Comparison of ENCODE assay signal across 21 cellular contexts in genomic region chr11:112886707-112887370, GRCh38.
A peak's percentile ranks its signal among the peaks of the same experiment; 100 is the strongest.
DNase-seq lines count a peak whose midpoint lies in the region; ATAC-seq, FAIRE-seq and TF ChIP-seq lines count a peak whose summit lies in the region.
"Had no signal": no experiment of that assay in that cellular context is flagged by ENCODE, and none has a peak within 500 bp of the region (broad histone marks: within the 10 kb centered on the region; RNA-seq: fewer than 3 reads in every experiment).

No MANE protein-coding gene starts in this region.

- TF ChIP-seq CTCF in BE2C (IDR thresholded peaks at IDR 0.05; ENCODE audit: low read depth, low read length) (no peak), astrocyte (IDR thresholded peaks at IDR 0.05; ENCODE audit: insufficient read depth, low read depth, low read length) (no peak)

- no peaks in the 10 kb centered on the region for H4K20me1 ChIP-seq in GM23248 (ENCODE audit: insufficient read depth)
- no peaks in the 10 kb centered on the region for H4K20me1 ChIP-seq in astrocyte (ENCODE audit: insufficient read depth, low read length)

- no peaks in the 10 kb centered on the region for H3K36me3 Mint-ChIP-seq in astrocyte (ENCODE audit: low read depth, unreplicated experiment)
- H3K36me3 Mint-ChIP-seq: CD4-positive, alpha-beta memory T cell had no signal

- no peak overlapping the region for H3K4me3 ChIP-seq in BE2C (ENCODE audit: low read depth, low read length)
- no peak overlapping the region for H3K4me3 ChIP-seq in GM23248
- no peak overlapping the region for H3K4me3 ChIP-seq in astrocyte (ENCODE audit: insufficient read depth, low read depth, low read length)
- H3K4me3 ChIP-seq: left ventricle myocardium inferior, prostate gland had no signal

- no peaks in the 10 kb centered on the region for H3K27me3 ChIP-seq in BE2C
- no peaks in the 10 kb centered on the region; the same call in 1 of the 2 replicates for H3K27me3 ChIP-seq in GM23248 (replicated peaks; ENCODE audit: insufficient read depth)
- H3K27me3 ChIP-seq in astrocyte (ENCODE audit: insufficient read depth, low read length), result no peaks in the 10 kb centered on the region

- H3K27ac ChIP-seq in GM23248 (no peak overlapping the region), astrocyte (ENCODE audit: low read depth, low read length) (no peak overlapping the region)
- H3K27ac ChIP-seq: left ventricle myocardium inferior, prostate gland had no signal

- 60 to 65% methylated on average over 3 of the region's 3 CpGs for WGBS in GM23248 (ENCODE audit: low coverage in 1 of 2, low lambda C conversion rate in 2 of 2, missing lambda C conversion rate in 2 of 2), 2 experiments

- CTCF ChIA-PET in HEK293T (lab: Yijun Ruan, JAX), result no interaction called here

- H2AFZ ChIP-seq in GM23248 (no peak overlapping the region), astrocyte (ENCODE audit: low read depth, low read length) (no peak overlapping the region)

- H3F3A ChIP-seq in GM23248 (ENCODE audit: insufficient read depth), result no peaks in the 10 kb centered on the region

- H3K36me3 ChIP-seq in BE2C (no peaks in the 10 kb centered on the region), GM23248 (ENCODE audit: low read depth) (no peaks in the 10 kb centered on the region), astrocyte (ENCODE audit: insufficient read depth, low read length) (no peaks in the 10 kb centered on the region)
- H3K36me3 ChIP-seq: left ventricle myocardium inferior, prostate gland had no signal

- DNase-seq in BE2C (peak; percentile 18), GM23248 (peak; percentile 27), astrocyte (ENCODE audit: low read depth) (peak; percentile 30), myocyte (ENCODE audit: low read depth) (peak; percentile 9), HEK293T (ENCODE audit: extremely low spot score) (no peak)
- DNase-seq: activated CD8-positive, alpha-beta T cell treated with anti-CD3 and anti-CD28 coated beads for 36 hours; activated gamma-delta T cell; activated T-cell treated with anti-CD3 and anti-CD28 coated beads for 4 hours; CD4-positive, alpha-beta memory T cell; DMS79; left ventricle myocardium inferior; NCI-H2029; NCI-H524; stimulated activated CD4-positive, alpha-beta T cell treated with anti-CD3 and anti-CD28 coated beads, Interleukin-1b, Interleukin-23, amount 100 ng/mL, for 48 hours; T-helper 9 cell had no signal

- no peaks in the 10 kb centered on the region for H3K4me1 Mint-ChIP-seq in astrocyte (ENCODE audit: low read depth, unreplicated experiment)
- H3K4me1 Mint-ChIP-seq: CD4-positive, alpha-beta memory T cell had no signal

- no peak overlapping the region for H3K27ac Mint-ChIP-seq in astrocyte (ENCODE audit: unreplicated experiment)
- H3K27ac Mint-ChIP-seq: activated CD8-positive, alpha-beta T cell treated with anti-CD3 and anti-CD28 coated beads for 36 hours; CD4-positive, alpha-beta memory T cell; dendritic cell treated with granulocyte-macrophage colony-stimulating factor and Interleukin-4, amounts not matched to agents 40 ng/mL and 50 ng/mL, for 4 days had no signal

- H3K9ac ChIP-seq in GM23248 (no peak overlapping the region), astrocyte (ENCODE audit: low read length) (no peak overlapping the region)

- peaks cover 24% of the 10 kb centered on the region for H3K4me1 ChIP-seq in BE2C
- H3K4me1 ChIP-seq in GM23248 (ENCODE audit: insufficient read depth), result no peaks in the 10 kb centered on the region
- no peaks in the 10 kb centered on the region for H3K4me1 ChIP-seq in astrocyte (ENCODE audit: insufficient read depth, low read length)
- H3K4me1 ChIP-seq: prostate gland had no signal

- H3K9me2 ChIP-seq in GM23248 (ENCODE audit: insufficient read depth), result no peaks in the 10 kb centered on the region

- in situ Hi-C loops in GM23248 (cut with MboI), result no loop called here

- POLR2A ChIA-PET in HEK293T (lab: Yijun Ruan, JAX), result no interaction called here

- H3K79me2 ChIP-seq in GM23248 (ENCODE audit: insufficient read depth) (no peaks in the 10 kb centered on the region), astrocyte (ENCODE audit: insufficient read depth, low read length) (no peaks in the 10 kb centered on the region)

- FAIRE-seq in astrocyte (lab: Jason Lieb, UNC), result no peak
- FAIRE-seq: bronchial epithelial cell, GM12891 had no signal

- no peak overlapping the region for H3K4me3 Mint-ChIP-seq in astrocyte (ENCODE audit: unreplicated experiment)
- H3K4me3 Mint-ChIP-seq: activated CD8-positive, alpha-beta T cell treated with anti-CD3 and anti-CD28 coated beads for 36 hours; CD4-positive, alpha-beta memory T cell; dendritic cell treated with granulocyte-macrophage colony-stimulating factor and Interleukin-4, amounts not matched to agents 40 ng/mL and 50 ng/mL, for 4 days had no signal

- no peaks in the 10 kb centered on the region for H3K9me3 ChIP-seq in BE2C
- no peaks in the 10 kb centered on the region for H3K9me3 ChIP-seq in GM23248 (ENCODE audit: low read depth)
- H3K9me3 ChIP-seq in astrocyte (ENCODE audit: insufficient read depth, low read depth, low read length), result no peaks in the 10 kb centered on the region
- H3K9me3 ChIP-seq: left ventricle myocardium inferior, prostate gland had no signal

- H3K4me2 ChIP-seq in GM23248 (ENCODE audit: unreplicated experiment) (no peak overlapping the region), astrocyte (ENCODE audit: low read length) (no peak overlapping the region)

- peaks cover 2% of the 10 kb centered on the region for H3K9me3 Mint-ChIP-seq in astrocyte (ENCODE audit: unreplicated experiment)
- H3K9me3 Mint-ChIP-seq: activated CD8-positive, alpha-beta T cell treated with anti-CD3 and anti-CD28 coated beads for 36 hours; dendritic cell treated with granulocyte-macrophage colony-stimulating factor and Interleukin-4, amounts not matched to agents 40 ng/mL and 50 ng/mL, for 4 days had no signal

- ATAC-seq in GM21576 (IDR thresholded peaks at IDR 0.05; ENCODE audit: unreplicated experiment) (no peak), HG02642 (IDR thresholded peaks at IDR 0.05; ENCODE audit: poor library complexity, unreplicated experiment) (no peak)
- ATAC-seq: activated CD8-positive, alpha-beta T cell treated with anti-CD3 and anti-CD28 coated beads for 36 hours had no signal

- H3K27me3 Mint-ChIP-seq in astrocyte (ENCODE audit: low read depth, unreplicated experiment), result peaks cover 14% of the 10 kb centered on the region
- H3K27me3 Mint-ChIP-seq: activated CD8-positive, alpha-beta T cell treated with anti-CD3 and anti-CD28 coated beads for 36 hours; CD4-positive, alpha-beta memory T cell had no signal

TF ChIP-seq in HEK293T, 16 proteins besides CTCF, POLR2A, EP300 and RAD21:
- no peak for TF ChIP-seq TARDBP (IDR thresholded peaks at IDR 0.05)
- no peak for TF ChIP-seq ELF4 (IDR thresholded peaks at IDR 0.05)
- no peak for TF ChIP-seq SP1 (IDR thresholded peaks at IDR 0.05)
- no peak for TF ChIP-seq L3MBTL2 (conservative IDR thresholded peaks at IDR 0.05)
- no peak for TF ChIP-seq LEF1 (IDR thresholded peaks at IDR 0.05; ENCODE audit: borderline replicate concordance)
- no peak for TF ChIP-seq SUZ12 (IDR thresholded peaks at IDR 0.05)
- no peak for TF ChIP-seq NFRKB (IDR thresholded peaks at IDR 0.05)
- TF ChIP-seq FOXA1 (IDR thresholded peaks at IDR 0.05), result no peak
- no peak for TF ChIP-seq CTBP1 (IDR thresholded peaks at IDR 0.05; ENCODE audit: borderline replicate concordance)
- TF ChIP-seq FOXM1 (IDR thresholded peaks at IDR 0.05; ENCODE audit: borderline replicate concordance), result no peak
